In genomic region chr12:116358850-116359761, GRCh38 we compare ENCODE assay signal across 8 cellular contexts.
A peak's percentile ranks its signal among the peaks of the same experiment; 100 is the strongest.
DNase-seq lines count a peak whose midpoint lies in the region; TF ChIP-seq lines count a peak whose summit lies in the region.

No MANE protein-coding gene starts in this region.

- H3K9me3 Mint-ChIP-seq in activated naive CD8-positive, alpha-beta T cell (ENCODE audit: low read depth), result no peaks in the 10 kb centered on the region
- H3K9me3 Mint-ChIP-seq in osteocyte (ENCODE audit: unreplicated experiment), result no peaks in the 10 kb centered on the region

- H3K27me3 Mint-ChIP-seq in activated naive CD8-positive, alpha-beta T cell, result no peaks in the 10 kb centered on the region
- no peaks in the 10 kb centered on the region for H3K27me3 Mint-ChIP-seq in osteocyte (ENCODE audit: unreplicated experiment)

- H3K4me1 ChIP-seq in KMS-11 (ENCODE audit: low read depth, poor library complexity, severe bottlenecking) (peaks cover 34% of the 10 kb centered on the region), suprapubic skin (peaks cover 17% of the 10 kb centered on the region)

- no peaks in the 10 kb centered on the region for H3K79me2 ChIP-seq in KMS-11 (ENCODE audit: insufficient read depth, low read depth)

- intact Hi-C loops in head of caudate nucleus (cut with DNase I), result no loop called here

- no peaks in the 10 kb centered on the region for H4K20me1 ChIP-seq in KMS-11 (ENCODE audit: insufficient read depth)

- no peak for TF ChIP-seq EP300 in suprapubic skin (IDR thresholded peaks at IDR 0.05)

- peak overlapping the region; percentile 46; the same call in 1 of the 2 replicates for H3K9ac ChIP-seq in KMS-11
- H3K9ac ChIP-seq in SK-N-MC (ENCODE audit: insufficient read length), result peak overlapping the region; percentile 63

- no peaks in the 10 kb centered on the region for H3K27me3 ChIP-seq in KMS-11 (ENCODE audit: insufficient read depth, low read depth)
- no peaks in the 10 kb centered on the region for H3K27me3 ChIP-seq in suprapubic skin

- no peaks in the 10 kb centered on the region for H3K36me3 ChIP-seq in KMS-11 (ENCODE audit: insufficient read depth)
- no peaks in the 10 kb centered on the region for H3K36me3 ChIP-seq in SK-N-MC (ENCODE audit: insufficient read depth, low read length)
- no peaks in the 10 kb centered on the region for H3K36me3 ChIP-seq in suprapubic skin

- TF ChIP-seq CTCF in AG09319 (IDR thresholded peaks at IDR 0.05; ENCODE audit: low read depth, low read length) (no peak), GM20000 (IDR thresholded peaks at IDR 0.05; ENCODE audit: extremely low read depth, missing control alignments) (no peak), KMS-11 (conservative IDR thresholded peaks at IDR 0.05; ENCODE audit: low read depth, low read length) (no peak), osteocyte (IDR thresholded peaks at IDR 0.05) (no peak), suprapubic skin (IDR thresholded peaks at IDR 0.05) (no peak)

- H3K4me1 Mint-ChIP-seq in activated naive CD8-positive, alpha-beta T cell (ENCODE audit: low read depth), result peaks cover 32% of the 10 kb centered on the region
- peaks cover 23% of the 10 kb centered on the region for H3K4me1 Mint-ChIP-seq in osteocyte (ENCODE audit: unreplicated experiment)

- H3K36me3 Mint-ChIP-seq in activated naive CD8-positive, alpha-beta T cell, result no peaks in the 10 kb centered on the region
- H3K36me3 Mint-ChIP-seq in osteocyte (ENCODE audit: unreplicated experiment), result no peaks in the 10 kb centered on the region

- DNase-seq in AG09319 (ENCODE audit: extremely low read depth, low read depth) (peak; percentile 91), GM20000 (ENCODE audit: low spot score) (peak; percentile 75), SK-N-MC (ENCODE audit: low read depth, low spot score) (no peak), head of caudate nucleus (peak; percentile 37 to 88 (median 71)), osteocyte (ENCODE audit: extremely low spot score, unreplicated experiment) (peak; percentile 94), suprapubic skin (ENCODE audit: low spot score in 2 of 2) (peak; percentile 94 to 95)

- H3K4me3 ChIP-seq in KMS-11 (IDR thresholded peaks at IDR 0.05; ENCODE audit: insufficient read depth, low read depth, low read length), result no peak overlapping the region
- peak overlapping the region; percentile 21; the same call in 1 of the 2 replicates for H3K4me3 ChIP-seq in SK-N-MC
- peak overlapping the region; percentile 11 for H3K4me3 ChIP-seq in suprapubic skin

- 19% methylated on average over 11 of the region's 11 CpGs for WGBS in suprapubic skin

- H3K27ac ChIP-seq in KMS-11, result peak overlapping the region; percentile 84
- peak overlapping the region; percentile 83 for H3K27ac ChIP-seq in SK-N-MC
- peak overlapping the region; percentile 79 for H3K27ac ChIP-seq in suprapubic skin

- peak overlapping the region; percentile 82 for H3K27ac Mint-ChIP-seq in activated naive CD8-positive, alpha-beta T cell
- H3K27ac Mint-ChIP-seq in osteocyte (ENCODE audit: unreplicated experiment), result peak overlapping the region; percentile 98

- peak overlapping the region; percentile 55 for H2AFZ ChIP-seq in KMS-11 (ENCODE audit: low read depth)

- peak overlapping the region; percentile 80 for H3K4me3 Mint-ChIP-seq in activated naive CD8-positive, alpha-beta T cell
- peak overlapping the region; percentile 33 for H3K4me3 Mint-ChIP-seq in osteocyte (ENCODE audit: unreplicated experiment)

- H3K4me2 ChIP-seq in KMS-11, result peak overlapping the region; percentile 58

- H3K9me3 ChIP-seq in SK-N-MC (ENCODE audit: low read depth, low read length), result no peaks in the 10 kb centered on the region
- no peaks in the 10 kb centered on the region for H3K9me3 ChIP-seq in suprapubic skin

- TF ChIP-seq POLR2A in suprapubic skin (IDR thresholded peaks at IDR 0.05), result no peak
